Comparison of ENCODE assay signal across 10 cellular contexts in the genomic region with DNA sequence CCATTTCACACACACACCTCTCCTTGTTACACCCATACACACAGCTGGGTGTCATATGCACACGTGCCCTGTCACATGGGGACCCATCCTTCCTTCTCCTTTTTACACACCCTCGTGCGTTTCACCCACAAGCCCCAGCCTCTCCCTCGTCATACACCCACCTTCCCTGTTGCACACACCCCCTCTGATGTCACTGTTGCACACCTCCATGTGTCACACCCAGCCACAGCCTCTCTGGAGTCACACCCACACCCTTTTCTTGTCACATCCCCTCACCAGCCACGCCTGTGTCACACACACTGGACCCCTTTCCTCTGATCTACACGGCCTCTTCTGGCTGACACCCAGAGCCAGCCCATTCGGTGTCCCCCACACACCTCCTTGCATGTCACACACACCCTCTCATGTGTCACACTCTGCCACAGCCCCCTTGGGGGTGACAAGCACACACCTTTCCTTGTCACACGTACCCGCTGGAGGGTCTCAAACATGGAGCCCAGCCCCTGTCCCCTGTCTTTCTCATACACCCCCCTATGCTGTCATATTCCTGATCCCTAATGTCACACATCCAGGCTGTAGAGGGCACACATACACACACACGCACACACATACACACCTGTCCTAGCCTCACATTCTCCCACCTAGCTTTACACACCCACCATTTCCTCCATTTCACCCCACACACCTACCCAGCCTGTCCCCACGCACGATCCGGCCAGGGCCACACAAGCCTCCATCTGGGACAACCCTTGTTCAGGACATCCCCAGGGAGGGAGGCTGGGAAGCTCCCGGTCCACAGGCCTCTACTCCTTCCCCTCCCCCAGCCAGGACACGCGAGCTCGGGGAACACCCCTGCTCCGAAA. TPM values are rescaled to one million over a fixed set of nuclear protein-coding genes. Genes with fewer than 3 reads are reported as not detected.
DNase-seq lines count a peak whose midpoint lies in the region; ATAC-seq and TF ChIP-seq lines count a peak whose summit lies in the region.
"Had no signal": no experiment of that assay in that cellular context is flagged by ENCODE, and none has a peak within 500 bp of the region (broad histone marks: within the 10 kb centered on the region; RNA-seq: fewer than 3 reads in every experiment).

No MANE protein-coding gene starts in this region.

- WGBS in suprapubic skin: 19% methylated on average over 18 of the region's 18 CpGs

- no peak for TF ChIP-seq POLR2A in suprapubic skin (IDR thresholded peaks at IDR 0.05)

- H3K27ac Mint-ChIP-seq in activated naive CD8-positive, alpha-beta T cell treated with anti-CD3 and anti-CD28 coated beads, Interleukin-2, amount 10 ng/mL, durations not matched to agents 7 days and 5 days: no peak overlapping the region

- H3K9me3 ChIP-seq in suprapubic skin: no peaks in the 10 kb centered on the region

- no peaks in the 10 kb centered on the region for H3K36me3 ChIP-seq in suprapubic skin

- no peaks in the 10 kb centered on the region for H3K9me3 Mint-ChIP-seq in activated naive CD8-positive, alpha-beta T cell treated with anti-CD3 and anti-CD28 coated beads, Interleukin-2, amount 10 ng/mL, durations not matched to agents 7 days and 5 days

- DNase-seq in NCI-H345 (lab: John Stamatoyannopoulos, UW) (peak; percentile 2), NCI-H345 treated with DMSO at 0.1 percent for 48 hours (lab: John Stamatoyannopoulos, UW; ENCODE audit: unreplicated experiment) (no peak), left lobe of liver (ENCODE audit: low spot score) (no peak), suprapubic skin (ENCODE audit: low spot score in 2 of 2) (no peak), NCI-H2107 treated with DMSO at 0.1 percent for 48 hours (lab: John Stamatoyannopoulos, UW; ENCODE audit: unreplicated experiment) (no peak), dedifferentiated amniotic fluid mesenchymal stem cell (ENCODE audit: extremely low spot score) (no peak), SHP77 treated with DMSO at 0.1 percent for 48 hours (lab: John Stamatoyannopoulos, UW) (no peak)
- peak; percentile 34 for DNase-seq in activated naive CD8-positive, alpha-beta T cell treated with anti-CD3 and anti-CD28 coated beads, Interleukin-2, amount 10 ng/mL, durations not matched to agents 7 days and 5 days

- no peak overlapping the region for H3K27ac ChIP-seq in suprapubic skin
- H3K27ac ChIP-seq: VCaP had no signal

- no peak for TF ChIP-seq CTCF in suprapubic skin (IDR thresholded peaks at IDR 0.05)

- H3K27me3 ChIP-seq in suprapubic skin: peaks cover 80% of the 10 kb centered on the region

- TF ChIP-seq EP300 in suprapubic skin (IDR thresholded peaks at IDR 0.05): no peak

- H3K27me3 Mint-ChIP-seq in activated naive CD8-positive, alpha-beta T cell treated with anti-CD3 and anti-CD28 coated beads, Interleukin-2, amount 10 ng/mL, durations not matched to agents 7 days and 5 days: peaks cover 70% of the 10 kb centered on the region

- ATAC-seq in activated naive CD8-positive, alpha-beta T cell treated with anti-CD3 and anti-CD28 coated beads, Interleukin-2, amount 10 ng/mL, durations not matched to agents 7 days and 5 days (ENCODE audit: low read depth): peak; percentile 28
- ATAC-seq in left lobe of liver: peak; percentile 23

- POLR2A ChIA-PET in activated naive CD8-positive, alpha-beta T cell treated with anti-CD3 and anti-CD28 coated beads, Interleukin-2, amount 10 ng/mL, durations not matched to agents 7 days and 5 days (lab: Charles Lee): no interaction called here

- H3K4me3 Mint-ChIP-seq in activated naive CD8-positive, alpha-beta T cell treated with anti-CD3 and anti-CD28 coated beads, Interleukin-2, amount 10 ng/mL, durations not matched to agents 7 days and 5 days: no peak overlapping the region

- peaks cover 20% of the 10 kb centered on the region for H3K4me1 Mint-ChIP-seq in activated naive CD8-positive, alpha-beta T cell treated with anti-CD3 and anti-CD28 coated beads, Interleukin-2, amount 10 ng/mL, durations not matched to agents 7 days and 5 days

- peaks cover 21% of the 10 kb centered on the region for H3K4me1 ChIP-seq in suprapubic skin

- H3K4me3 ChIP-seq in suprapubic skin: peak overlapping the region; percentile 37

- no peaks in the 10 kb centered on the region for H3K36me3 Mint-ChIP-seq in activated naive CD8-positive, alpha-beta T cell treated with anti-CD3 and anti-CD28 coated beads, Interleukin-2, amount 10 ng/mL, durations not matched to agents 7 days and 5 days

RNA-seq across cellular contexts. Expression of a gene that starts 1.4 kb away (rescaled TPM):
- total RNA-seq in activated naive CD8-positive, alpha-beta T cell treated with anti-CD3 and anti-CD28 coated beads, Interleukin-2, amount 10 ng/mL, durations not matched to agents 7 days and 5 days: not detected
- total RNA-seq in left lobe of liver (2.0 TPM), suprapubic skin (under 1 TPM; 0.21 to 0.97 (median 0.55) TPM)

RNA-seq across cellular contexts. Expression of a gene that starts 23.0 kb away (rescaled TPM):
- total RNA-seq in activated naive CD8-positive, alpha-beta T cell treated with anti-CD3 and anti-CD28 coated beads, Interleukin-2, amount 10 ng/mL, durations not matched to agents 7 days and 5 days: 10 to 100 TPM; 31.5 to 34.2 TPM
- total RNA-seq in left lobe of liver (11.1 TPM), suprapubic skin (10 to 100 TPM in 1 of 4 donors, 1 to 10 TPM in 3; 8.4 to 14.6 (median 9.5) TPM)

RNA-seq across cellular contexts. Expression of a gene that starts 50.5 kb away (rescaled TPM):
- not detected for total RNA-seq in activated naive CD8-positive, alpha-beta T cell treated with anti-CD3 and anti-CD28 coated beads, Interleukin-2, amount 10 ng/mL, durations not matched to agents 7 days and 5 days
- 0.43 TPM for total RNA-seq in left lobe of liver
- not detected for total RNA-seq in suprapubic skin
- total RNA-seq: lower leg skin had no signal

RNA-seq across cellular contexts. Expression of a gene that starts 57.7 kb away (rescaled TPM):
- not detected for total RNA-seq in activated naive CD8-positive, alpha-beta T cell treated with anti-CD3 and anti-CD28 coated beads, Interleukin-2, amount 10 ng/mL, durations not matched to agents 7 days and 5 days
- total RNA-seq in left lobe of liver (not detected), suprapubic skin (not detected)
- total RNA-seq: lower leg skin had no signal

Comparison
In these comparisons a context has a peak if more than half of its experiments do, and no peak if none do; other contexts are left out.
1. DNase-seq: peak in NCI-H345 (single experiment) and activated naive CD8-positive, alpha-beta T cell treated with anti-CD3 and anti-CD28 coated beads, Interleukin-2, amount 10 ng/mL, durations not matched to agents 7 days and 5 days (single experiment); none in NCI-H345 treated with DMSO at 0.1 percent for 48 hours (single experiment), left lobe of liver (single experiment), suprapubic skin (0 of 2), NCI-H2107 treated with DMSO at 0.1 percent for 48 hours (single experiment), dedifferentiated amniotic fluid mesenchymal stem cell (single experiment) and SHP77 treated with DMSO at 0.1 percent for 48 hours (single experiment).